12 cellular contexts compared by ENCODE assay signal in the genomic region with DNA sequence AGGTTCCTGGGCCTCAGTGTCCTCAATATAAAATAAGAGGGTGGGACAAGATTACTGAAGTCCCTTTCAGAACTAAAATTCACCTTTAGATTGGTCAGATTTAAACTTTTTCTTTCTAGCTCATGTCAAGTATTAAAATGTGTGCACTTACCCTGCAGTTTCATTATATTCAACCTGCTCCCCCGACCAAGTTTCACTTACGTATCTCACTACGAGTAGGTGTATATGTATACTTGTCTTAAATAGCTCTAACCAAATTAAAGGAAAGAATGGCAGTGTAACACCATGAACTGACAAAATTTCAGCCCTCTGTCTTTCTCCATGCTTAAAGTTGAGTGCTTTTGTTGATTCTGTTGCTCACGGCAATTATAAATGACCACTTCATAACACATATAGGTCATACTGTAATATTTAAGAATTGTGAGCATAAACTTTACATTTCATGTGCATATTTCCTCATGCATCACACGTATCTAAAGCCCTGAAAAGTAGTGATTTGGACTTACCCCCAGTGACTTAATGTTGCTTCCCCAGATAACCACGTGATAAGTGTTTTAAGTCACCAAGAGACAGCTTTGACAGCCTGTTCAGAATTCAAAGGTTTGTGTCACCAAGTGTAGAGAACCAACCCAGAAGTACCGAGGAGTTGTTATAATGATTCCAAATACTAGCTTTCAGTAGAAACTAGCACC.
DNase-seq lines count a peak whose midpoint lies in the region; ATAC-seq, FAIRE-seq and TF ChIP-seq lines count a peak whose summit lies in the region.
"Had no signal": no experiment of that assay in that cellular context is flagged by ENCODE, and none has a peak within 500 bp of the region (broad histone marks: within the 10 kb centered on the region; RNA-seq: fewer than 3 reads in every experiment).

No MANE protein-coding gene starts in this region.

- 77 to 91% (median 84%) methylated on average over 7 of the region's 7 CpGs for WGBS in small intestine, 3 donors

- no peak for FAIRE-seq in small intestine (lab: Jason Lieb, UNC)

- H3K4me3 Mint-ChIP-seq in activated CD8-positive, alpha-beta T cell treated with anti-CD3 and anti-CD28 coated beads for 36 hours, result no peak overlapping the region
- no peak overlapping the region for H3K4me3 Mint-ChIP-seq in activated CD8-positive, alpha-beta T cell treated with anti-CD3 and anti-CD28 coated beads, Interleukin-2, amount 10 ng/mL, durations not matched to agents 7 days and 5 days
- no peak overlapping the region for H3K4me3 Mint-ChIP-seq in natural killer cell
- H3K4me3 Mint-ChIP-seq: brain had no signal

- H3K9me3 ChIP-seq in small intestine (ENCODE audit: control insufficient read depth, low read depth) (no peaks in the 10 kb centered on the region), tibial artery (no peaks in the 10 kb centered on the region)

- H3K27me3 Mint-ChIP-seq in activated CD8-positive, alpha-beta T cell treated with anti-CD3 and anti-CD28 coated beads for 36 hours, result no peaks in the 10 kb centered on the region
- no peaks in the 10 kb centered on the region for H3K27me3 Mint-ChIP-seq in activated CD8-positive, alpha-beta T cell treated with anti-CD3 and anti-CD28 coated beads, Interleukin-2, amount 10 ng/mL, durations not matched to agents 7 days and 5 days (ENCODE audit: low read depth)
- H3K27me3 Mint-ChIP-seq in natural killer cell (ENCODE audit: low read depth in 2 of 2), result no peaks in the 10 kb centered on the region

- H3K36me3 Mint-ChIP-seq in activated CD8-positive, alpha-beta T cell treated with anti-CD3 and anti-CD28 coated beads for 36 hours (ENCODE audit: low read depth), result no peaks in the 10 kb centered on the region
- H3K36me3 Mint-ChIP-seq in activated CD8-positive, alpha-beta T cell treated with anti-CD3 and anti-CD28 coated beads, Interleukin-2, amount 10 ng/mL, durations not matched to agents 7 days and 5 days (ENCODE audit: low read depth), result no peaks in the 10 kb centered on the region
- H3K36me3 Mint-ChIP-seq in natural killer cell, result peaks cover 8% of the 10 kb centered on the region

- H3K9me3 Mint-ChIP-seq in activated CD8-positive, alpha-beta T cell treated with anti-CD3 and anti-CD28 coated beads for 36 hours, result no peaks in the 10 kb centered on the region
- H3K9me3 Mint-ChIP-seq in activated CD8-positive, alpha-beta T cell treated with anti-CD3 and anti-CD28 coated beads, Interleukin-2, amount 10 ng/mL, durations not matched to agents 7 days and 5 days (ENCODE audit: insufficient read depth), result no peaks in the 10 kb centered on the region
- H3K9me3 Mint-ChIP-seq in natural killer cell, result no peaks in the 10 kb centered on the region
- H3K9me3 Mint-ChIP-seq: brain had no signal

- H3K36me3 ChIP-seq in small intestine (ENCODE audit: control insufficient read depth in 2 of 2, insufficient read depth in 2 of 2, low read length in 2 of 2), result peaks cover 0 to under 1% of the 10 kb centered on the region in 2 donors
- peaks cover 51 to 95% (median 93%) of the 10 kb centered on the region in 3 donors for H3K36me3 ChIP-seq in tibial artery

- peak; percentile 47 for ATAC-seq in activated CD8-positive, alpha-beta T cell treated with anti-CD3 and anti-CD28 coated beads for 36 hours
- ATAC-seq in activated CD8-positive, alpha-beta T cell treated with anti-CD3 and anti-CD28 coated beads, Interleukin-2, amount 10 ng/mL, durations not matched to agents 7 days and 5 days, result no peak
- ATAC-seq in GM21528 (IDR thresholded peaks at IDR 0.05; ENCODE audit: low FRiP score, unreplicated experiment), result peak; percentile 79
- peak; percentile 82 for ATAC-seq in HG03103 (IDR thresholded peaks at IDR 0.05; ENCODE audit: low read depth, unreplicated experiment)
- ATAC-seq in natural killer cell, result peak in 2 of 3 donors; percentile 24 to 39

- intact Hi-C loops in activated CD8-positive, alpha-beta T cell treated with anti-CD3 and anti-CD28 coated beads for 36 hours (cut with micrococcal nuclease), result no loop called here
- intact Hi-C loops in natural killer cell (cut with micrococcal nuclease) (no loop called here), tibial artery (cut with DNase I; ENCODE audit: low total_unique reads) (no loop called here)

- H3K4me1 Mint-ChIP-seq in activated CD8-positive, alpha-beta T cell treated with anti-CD3 and anti-CD28 coated beads for 36 hours (ENCODE audit: low read depth), result peaks cover 10% of the 10 kb centered on the region
- peaks cover 3% of the 10 kb centered on the region for H3K4me1 Mint-ChIP-seq in activated CD8-positive, alpha-beta T cell treated with anti-CD3 and anti-CD28 coated beads, Interleukin-2, amount 10 ng/mL, durations not matched to agents 7 days and 5 days (ENCODE audit: low read depth)
- H3K4me1 Mint-ChIP-seq in natural killer cell, result peaks cover 12 to 15% of the 10 kb centered on the region in 2 donors

- no peak for TF ChIP-seq CTCF in activated CD8-positive, alpha-beta T cell treated with anti-CD3 and anti-CD28 coated beads for 36 hours (IDR thresholded peaks at IDR 0.05)
- TF ChIP-seq CTCF in natural killer cell (IDR thresholded peaks at IDR 0.05) (no peak), tibial artery (IDR thresholded peaks at IDR 0.05) (no peak)

- H3K27ac Mint-ChIP-seq in activated CD8-positive, alpha-beta T cell treated with anti-CD3 and anti-CD28 coated beads for 36 hours, result no peak overlapping the region
- no peak overlapping the region for H3K27ac Mint-ChIP-seq in activated CD8-positive, alpha-beta T cell treated with anti-CD3 and anti-CD28 coated beads, Interleukin-2, amount 10 ng/mL, durations not matched to agents 7 days and 5 days
- H3K27ac Mint-ChIP-seq in natural killer cell, result peak overlapping the region; percentile 53 to 65

- H3K27me3 ChIP-seq in small intestine (ENCODE audit: control insufficient read depth in 2 of 2, insufficient read depth in 2 of 2, low read length in 2 of 2) (no peaks in the 10 kb centered on the region), tibial artery (no peaks in the 10 kb centered on the region)

- H3K27ac ChIP-seq in small intestine (ENCODE audit: low read depth in 1 of 2, low read length in 1 of 2), result no peak overlapping the region
- H3K27ac ChIP-seq in tibial artery, result no peak overlapping the region
- H3K27ac ChIP-seq: parathyroid adenoma had no signal

- CTCF ChIA-PET in activated CD8-positive, alpha-beta T cell treated with anti-CD3 and anti-CD28 coated beads for 36 hours (lab: Charles Lee), result interaction anchor here (0.6 to 1.7 kb wide), 3 partner anchors 150 to 418 kb away, joined by 3 to 4 read pairs (median 3); no protein-coding TSS in a partner anchor
- CTCF ChIA-PET in activated CD8-positive, alpha-beta T cell treated with anti-CD3 and anti-CD28 coated beads, Interleukin-2, amount 10 ng/mL, durations not matched to agents 7 days and 5 days (lab: Charles Lee), result interaction anchor here (0.9 to 1.0 kb wide), 2 partner anchors 56 to 139 kb away, joined by 3 read pairs; no protein-coding TSS in a partner anchor
- CTCF ChIA-PET in HEK293T (lab: Yijun Ruan, JAX), result no interaction called here

- POLR2A ChIA-PET in activated CD8-positive, alpha-beta T cell treated with anti-CD3 and anti-CD28 coated beads for 36 hours (lab: Charles Lee), result no interaction called here
- POLR2A ChIA-PET in activated CD8-positive, alpha-beta T cell treated with anti-CD3 and anti-CD28 coated beads, Interleukin-2, amount 10 ng/mL, durations not matched to agents 7 days and 5 days (lab: Charles Lee), result no interaction called here
- POLR2A ChIA-PET in HEK293T (lab: Yijun Ruan, JAX), result no interaction called here

- no peak for DNase-seq in activated CD8-positive, alpha-beta T cell treated with anti-CD3 and anti-CD28 coated beads for 36 hours
- DNase-seq in activated CD8-positive, alpha-beta T cell treated with anti-CD3 and anti-CD28 coated beads, Interleukin-2, amount 10 ng/mL, durations not matched to agents 7 days and 5 days, result no peak
- no peak for DNase-seq in natural killer cell
- no peak for DNase-seq in HEK293T (ENCODE audit: extremely low spot score)
- DNase-seq in small intestine, result no peak
- no peak for DNase-seq in tibial artery
- DNase-seq: hippocampal formation, NCI-H510A treated with DMSO at 0.1 percent for 48 hours had no signal

- H3K4me1 ChIP-seq in small intestine (ENCODE audit: control insufficient read depth in 2 of 2, insufficient read depth in 1 of 2, low read depth in 1 of 2, low read length in 1 of 2) (no peaks in the 10 kb centered on the region), tibial artery (peaks cover 0 to 6% (median 0%) of the 10 kb centered on the region in 4 donors)

- H3K4me3 ChIP-seq in small intestine (ENCODE audit: low read depth in 1 of 2, low read length in 2 of 2), result no peak overlapping the region
- no peak overlapping the region for H3K4me3 ChIP-seq in tibial artery

TF ChIP-seq in HEK293T, 16 proteins besides CTCF, POLR2A, EP300 and RAD21:
- no peak for TF ChIP-seq NFRKB (IDR thresholded peaks at IDR 0.05)
- no peak for TF ChIP-seq CTBP1 (IDR thresholded peaks at IDR 0.05; ENCODE audit: borderline replicate concordance)

Comparison
In these comparisons a context has a peak if more than half of its experiments do, and no peak if none do; other contexts are left out.
1. H3K27ac Mint-ChIP-seq: peak in natural killer cell (2 of 2); none in activated CD8-positive, alpha-beta T cell treated with anti-CD3 and anti-CD28 coated beads for 36 hours (single experiment) and activated CD8-positive, alpha-beta T cell treated with anti-CD3 and anti-CD28 coated beads, Interleukin-2, amount 10 ng/mL, durations not matched to agents 7 days and 5 days (single experiment).